In the genomic region with DNA sequence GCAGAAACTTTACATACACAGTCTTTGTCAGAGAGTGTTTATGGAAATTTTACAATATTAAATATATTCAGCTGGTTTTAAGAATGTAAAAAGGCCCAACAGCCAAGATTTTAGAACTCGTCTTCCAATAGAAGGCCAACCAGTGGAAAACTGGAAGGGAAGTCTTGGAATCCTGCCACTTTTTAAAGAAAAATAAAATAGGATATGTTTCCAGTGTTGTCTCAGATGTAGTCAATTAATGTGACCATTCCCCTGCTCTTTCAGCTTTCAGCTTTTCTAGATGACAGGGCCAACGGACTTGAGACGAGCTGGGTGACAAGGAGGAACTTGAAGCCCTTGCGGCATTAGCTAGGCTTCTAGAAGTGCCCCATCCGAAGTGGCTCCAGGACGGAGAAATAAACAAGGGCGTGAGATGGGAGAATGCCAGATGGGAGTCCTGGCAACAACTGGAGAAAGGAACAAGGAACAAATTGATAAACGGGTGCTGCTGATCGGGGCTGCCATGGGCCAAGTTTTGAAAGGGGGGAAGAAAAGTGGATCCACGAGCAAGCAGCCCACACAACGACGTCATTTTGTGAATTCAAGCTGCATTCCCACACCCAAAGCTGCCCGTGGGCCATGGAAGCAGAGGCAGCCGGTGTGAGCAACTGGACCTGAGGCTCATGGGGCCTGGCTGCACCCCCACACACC, we compare ENCODE assay signal across 10 cellular contexts. TPM values are rescaled to one million over a fixed set of nuclear protein-coding genes. Genes with fewer than 3 reads are reported as not detected.
DNase-seq lines count a peak whose midpoint lies in the region; ATAC-seq and TF ChIP-seq lines count a peak whose summit lies in the region.
"Had no signal": no experiment of that assay in that cellular context is flagged by ENCODE, and none has a peak within 500 bp of the region (broad histone marks: within the 10 kb centered on the region; RNA-seq: fewer than 3 reads in every experiment).

No MANE protein-coding gene starts in this region.

- peak; percentile 79 to 89 (median 86) for DNase-seq in body of pancreas
- DNase-seq in nephron progenitor cell, result no peak
- DNase-seq in upper lobe of left lung, result no peak
- no peak for DNase-seq in GM13976 (ENCODE audit: low spot score)
- DNase-seq: NCI-H1105, T1000 had no signal

- H3K27me3 ChIP-seq in body of pancreas (no peaks in the 10 kb centered on the region), gastroesophageal sphincter (no peaks in the 10 kb centered on the region), upper lobe of left lung (no peaks in the 10 kb centered on the region)

- WGBS in body of pancreas, 2 donors, result 4 to 10% methylated on average over 14 of the region's 14 CpGs
- 7 to 8% methylated on average over 10 to 13 of the region's 14 CpGs for WGBS in gastroesophageal sphincter (ENCODE audit: low coverage in 1 of 2), 2 donors
- 19 to 36% methylated on average over 13 to 14 of the region's 14 CpGs for WGBS in upper lobe of left lung, 2 donors

- H3K4me1 ChIP-seq in body of pancreas, result peaks cover 91% of the 10 kb centered on the region
- H3K4me1 ChIP-seq in gastroesophageal sphincter, result peaks cover 17 to 100% (median 45%) of the 10 kb centered on the region in 3 donors
- peaks cover 58 to 87% (median 74%) of the 10 kb centered on the region in 4 donors for H3K4me1 ChIP-seq in upper lobe of left lung
- H3K4me1 ChIP-seq: HAP-1 had no signal

- H3K9me3 Mint-ChIP-seq in nephron progenitor cell, result no peaks in the 10 kb centered on the region

- intact Hi-C loops in body of pancreas (cut with DNase I), result no loop called here

- TF ChIP-seq EP300 in gastroesophageal sphincter (IDR thresholded peaks at IDR 0.05) (no peak), upper lobe of left lung (IDR thresholded peaks at IDR 0.05) (no peak)

- H3K36me3 ChIP-seq in body of pancreas (replicated peaks in 1 of 2; ENCODE audit: insufficient read depth in 1 of 2, low read depth in 2 of 2) (no peaks in the 10 kb centered on the region), gastroesophageal sphincter (no peaks in the 10 kb centered on the region), upper lobe of left lung (no peaks in the 10 kb centered on the region)

- H3K27me3 Mint-ChIP-seq in nephron progenitor cell (ENCODE audit: low read depth, poor library complexity), result no peaks in the 10 kb centered on the region

- H3K27ac ChIP-seq in body of pancreas (peak overlapping the region; percentile 91 to 96 (median 96)), gastroesophageal sphincter (peak overlapping the region; percentile 1 to 85 (median 80)), upper lobe of left lung (peak overlapping the region; percentile 60 to 79 (median 68))

- peaks cover 33% of the 10 kb centered on the region for H3K4me1 Mint-ChIP-seq in nephron progenitor cell

- TF ChIP-seq CTCF in body of pancreas (IDR thresholded peaks at IDR 0.05), result no peak
- TF ChIP-seq CTCF in gastroesophageal sphincter (IDR thresholded peaks at IDR 0.05), result no peak
- no peak for TF ChIP-seq CTCF in nephron progenitor cell (IDR thresholded peaks at IDR 0.05)
- no peak for TF ChIP-seq CTCF in upper lobe of left lung (IDR thresholded peaks at IDR 0.05)
- TF ChIP-seq CTCF in GM13976 (IDR thresholded peaks at IDR 0.05; ENCODE audit: borderline replicate concordance, control extremely low read depth, extremely low read depth, insufficient read depth, missing control alignments), result no peak

- peaks cover 38% of the 10 kb centered on the region for H3K36me3 Mint-ChIP-seq in nephron progenitor cell (ENCODE audit: low read depth)

- H3K9me3 ChIP-seq in body of pancreas (no peaks in the 10 kb centered on the region), gastroesophageal sphincter (no peaks in the 10 kb centered on the region), upper lobe of left lung (no peaks in the 10 kb centered on the region)
- H3K9me3 ChIP-seq: HAP-1 had no signal

- in situ Hi-C loops in GM13976 (cut with MboI; ENCODE audit: low sequenced_read_pairs, unreplicated experiment), result no loop called here

- ATAC-seq in body of pancreas, result peak; percentile 67
- ATAC-seq in gastroesophageal sphincter, result peak; percentile 26
- no peak for ATAC-seq in upper lobe of left lung (ENCODE audit: low FRiP score in 2 of 2)
- ATAC-seq in GM18519 (IDR thresholded peaks at IDR 0.05; ENCODE audit: low FRiP score, unreplicated experiment), result no peak
- no peak for ATAC-seq in HG03108 (IDR thresholded peaks at IDR 0.05; ENCODE audit: unreplicated experiment)

- no peak overlapping the region for H3K4me3 ChIP-seq in body of pancreas
- peak overlapping the region in 1 of 2 donors; percentile 4 for H3K4me3 ChIP-seq in gastroesophageal sphincter
- H3K4me3 ChIP-seq in upper lobe of left lung, result no peak overlapping the region
- H3K4me3 ChIP-seq: HAP-1 had no signal

- H3K27ac Mint-ChIP-seq in nephron progenitor cell, result peak overlapping the region; percentile 21

- H3K4me3 Mint-ChIP-seq in nephron progenitor cell, result no peak overlapping the region

- TF ChIP-seq POLR2A in body of pancreas (IDR thresholded peaks at IDR 0.05), result peak in 1 of 3 donors; percentile 8
- TF ChIP-seq POLR2A in gastroesophageal sphincter (IDR thresholded peaks at IDR 0.05), result no peak
- TF ChIP-seq POLR2A in upper lobe of left lung (IDR thresholded peaks at IDR 0.05), result no peak

RNA-seq across cellular contexts. Expression of a gene that starts 42.3 kb away (rescaled TPM):
- total RNA-seq in body of pancreas (10 to 100 TPM; 32.0 to 49.0 TPM), gastroesophageal sphincter (100 to 1,000 TPM in 1 of 4 donors, 10 to 100 TPM in 3; 74.8 to 103 (median 79.2) TPM), upper lobe of left lung (10 to 100 TPM; 47.1 to 82.5 (median 59.7) TPM)

Comparison
In these comparisons a context has a peak if more than half of its experiments do, and no peak if none do; other contexts are left out.
1. ATAC-seq: peak in body of pancreas (single experiment) and gastroesophageal sphincter (single experiment); none in upper lobe of left lung (0 of 2), GM18519 (single experiment) and HG03108 (single experiment).
2. DNase-seq: peak in body of pancreas (4 of 4); none in nephron progenitor cell (single experiment), upper lobe of left lung (0 of 2) and GM13976 (single experiment).
3. Peak in every context shown above with its lines, with median percentiles within 50 percentile points of each other: H3K27ac ChIP-seq.